8 cellular contexts compared by ENCODE assay signal in the genomic region with DNA sequence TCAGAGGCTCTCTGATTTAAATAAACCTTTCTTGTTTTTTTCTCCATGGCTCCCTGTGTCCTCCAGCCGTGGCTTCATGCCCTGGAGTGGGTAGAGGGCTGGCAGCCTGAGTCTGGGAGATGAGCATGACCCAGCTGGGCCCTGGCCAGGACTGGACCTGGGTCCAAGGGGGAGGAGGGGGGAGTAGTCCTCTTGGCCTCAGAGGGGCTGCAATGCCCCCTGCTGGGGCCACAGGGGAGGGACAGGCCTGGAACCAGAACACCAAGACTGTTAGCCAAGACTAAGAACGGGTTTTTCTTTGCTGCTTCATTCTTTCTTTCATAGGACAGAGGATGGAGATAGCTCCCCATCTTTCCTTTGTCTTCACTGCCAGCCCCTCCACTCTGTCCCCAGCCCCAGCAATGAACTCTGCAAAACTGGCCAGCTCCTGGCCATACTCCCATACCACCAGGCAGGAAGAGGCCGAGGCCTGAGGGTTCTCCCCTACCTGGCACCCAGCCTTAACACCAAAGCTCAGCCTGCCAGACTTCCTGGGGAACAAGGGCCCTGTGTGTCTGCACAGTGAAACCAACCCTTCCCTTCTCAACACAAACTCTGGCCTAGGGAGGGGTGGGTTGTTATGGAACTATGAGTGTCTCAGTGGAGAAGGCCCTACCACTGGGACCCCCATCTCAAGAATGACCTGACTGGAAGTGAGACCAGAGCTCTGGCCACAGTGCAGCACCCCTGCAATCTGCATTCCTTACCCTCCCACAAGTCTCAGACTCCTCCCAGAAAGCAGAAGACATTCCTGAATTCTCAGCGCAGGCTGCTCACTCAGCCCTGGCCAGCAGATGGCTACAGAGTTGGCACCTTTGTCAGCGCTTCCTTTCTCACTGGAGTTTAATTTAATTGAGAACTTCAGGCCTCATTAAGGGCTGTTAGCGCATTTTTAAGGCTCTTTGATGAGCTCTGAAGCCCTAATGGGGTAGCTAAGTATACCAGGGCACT. TPM values are rescaled to one million over a fixed set of nuclear protein-coding genes. Genes with fewer than 3 reads are reported as not detected.
DNase-seq lines count a peak whose midpoint lies in the region; ATAC-seq and TF ChIP-seq lines count a peak whose summit lies in the region.

No MANE protein-coding gene starts in this region.

- intact Hi-C loops in HCT116 (cut with micrococcal nuclease): loop anchor here (1.0 kb wide), 2 partner anchors 62 to 138 kb away; no protein-coding TSS in a partner anchor

- H4K20me1 ChIP-seq in HCT116 (ENCODE audit: insufficient read depth): no peaks in the 10 kb centered on the region
- H4K20me1 ChIP-seq in SU-DHL-6 (ENCODE audit: low read depth, low read length): no peaks in the 10 kb centered on the region

- H3K4me3 ChIP-seq in BJ (ENCODE audit: low read depth, low read length): no peak overlapping the region
- H3K4me3 ChIP-seq in HCT116 (replicated peaks in 1 of 2; ENCODE audit: low read depth in 1 of 2, low read length in 2 of 2): no peak overlapping the region
- H3K4me3 ChIP-seq in SU-DHL-6 (ENCODE audit: insufficient read depth, low read length, poor library complexity, severe bottlenecking): no peak overlapping the region

- POLR2A ChIA-PET in BJ (lab: Charles Lee): interaction anchor here (1.0 kb wide), 1 partner anchor 13 kb away, joined by 8 read pairs; the partner anchor contains the start of gene HSP90AB1
- POLR2A ChIA-PET in HCT116 (lab: Charles Lee): interaction anchor here (1.4 to 2.5 kb wide), 2 partner anchors 11 to 12 kb away, joined by 7 to 20 read pairs; partner anchors contain the start of genes HSP90AB1 and SLC29A1

- RAD21 ChIA-PET in HCT116 (lab: Charles Lee; ENCODE audit: low non-redundant PET in 1 of 2, low total read pairs in 2 of 2, uncharacterized antibody in 2 of 2, unreplicated experiment in 2 of 2): no interaction called here

- no peaks in the 10 kb centered on the region for H3K27me3 Mint-ChIP-seq in neural crest cell (ENCODE audit: low read depth)
- no peaks in the 10 kb centered on the region for H3K27me3 Mint-ChIP-seq in activated T-cell treated with anti-CD3 and anti-CD28 coated beads, Interleukin-2, amount 50 U/mL, for 4 hours (ENCODE audit: low read depth)

- peak; percentile 76 for TF ChIP-seq RAD21 in HCT116 (IDR thresholded peaks at IDR 0.05; ENCODE audit: low read depth)

- TF ChIP-seq CTCF in BJ (IDR thresholded peaks at IDR 0.05; ENCODE audit: insufficient read depth, low read depth, low read length) (peak; percentile 86), HCT116 (IDR thresholded peaks at IDR 0.05 in 2 of 3, conservative IDR thresholded peaks at IDR 0.05 in 1 of 3; ENCODE audit: borderline replicate concordance in 1 of 3, insufficient read depth in 1 of 3, low read depth in 2 of 3, low read length in 2 of 3) (peak; percentile 68 to 82 (median 77)), SU-DHL-6 (IDR thresholded peaks at IDR 0.05; ENCODE audit: insufficient read depth, low read length, poor library complexity, severe bottlenecking) (peak; percentile 96), neural crest cell (conservative IDR thresholded peaks at IDR 0.05) (peak; percentile 74)

- H3K9me3 ChIP-seq in HCT116 (ENCODE audit: control insufficient read depth in 1 of 2, insufficient read depth in 1 of 2, low read depth in 1 of 2, low read length in 2 of 2) (no peaks in the 10 kb centered on the region), SU-DHL-6 (ENCODE audit: insufficient read depth, low read length) (no peaks in the 10 kb centered on the region)

- H3K9me3 Mint-ChIP-seq in neural crest cell: no peaks in the 10 kb centered on the region
- no peaks in the 10 kb centered on the region for H3K9me3 Mint-ChIP-seq in activated T-cell treated with anti-CD3 and anti-CD28 coated beads, Interleukin-2, amount 50 U/mL, for 4 hours

- no peak overlapping the region for H2AFZ ChIP-seq in HCT116 (ENCODE audit: low read depth, low read length, poor library complexity, severe bottlenecking)
- no peak overlapping the region for H2AFZ ChIP-seq in SU-DHL-6 (ENCODE audit: low read depth, low read length, severe bottlenecking)

- H3F3A ChIP-seq in SU-DHL-6 (ENCODE audit: insufficient read depth): peaks cover 4% of the 10 kb centered on the region

- no peak for TF ChIP-seq POLR2A in HCT116 (IDR thresholded peaks at IDR 0.05; ENCODE audit: borderline replicate concordance, extremely low read depth, insufficient read depth, insufficient read length)

- H3K27ac Mint-ChIP-seq in neural crest cell (ENCODE audit: unreplicated experiment): no peak overlapping the region

- no TSS peak for BruUV-seq in HCT116 (replicated peaks; lab: Mats Ljungman, UMichigan)

- H3K9ac ChIP-seq in HCT116 (ENCODE audit: low read length) (no peak overlapping the region), SU-DHL-6 (ENCODE audit: low read length) (no peak overlapping the region)

- CTCF ChIA-PET in BJ (lab: Yijun Ruan, JAX): interaction anchor here (0.6 to 6.8 kb wide), 31 partner anchors 8 to 138 kb away, joined by 3 to 89 read pairs (median 5); partner anchors contain the start of genes HSP90AB1, MYMX, SLC29A1 and SLC35B2
- CTCF ChIA-PET in HCT116 (lab: Charles Lee): interaction anchor here (0.7 to 2.6 kb wide), 9 partner anchors 8 to 137 kb away, joined by 3 to 22 read pairs (median 7); partner anchors contain the start of genes HSP90AB1 and SLC29A1

- no peak for DNase-seq in BJ (ENCODE audit: low read depth)
- DNase-seq in HCT116 (ENCODE audit: low read depth, low spot score): no peak
- DNase-seq in fibroblast of peridontal ligament (ENCODE audit: extremely low read depth): peak; percentile 77
- DNase-seq in neural crest cell (ENCODE audit: low read depth, low spot score): no peak
- DNase-seq in activated T-cell treated with anti-CD3 and anti-CD28 coated beads, Interleukin-2, amount 50 U/mL, for 4 hours: no peak
- no peak for DNase-seq in stimulated activated CD4-positive, alpha-beta T cell treated with anti-CD3 and anti-CD28 coated beads, Interleukin-2, amount 100 ng/mL, for 48 hours
- DNase-seq in GDM1 (lab: John Stamatoyannopoulos, UW): no peak

- H3K9me2 ChIP-seq in HCT116 (ENCODE audit: insufficient read depth): no peaks in the 10 kb centered on the region
- H3K9me2 ChIP-seq in SU-DHL-6 (replicated peaks; ENCODE audit: insufficient read depth, low read length): no peaks in the 10 kb centered on the region

- peak overlapping the region; percentile 35; the same call in 1 of the 2 replicates for H3K4me2 ChIP-seq in HCT116 (ENCODE audit: low read length)
- no peak overlapping the region for H3K4me2 ChIP-seq in SU-DHL-6 (ENCODE audit: low read depth, low read length, poor library complexity, severe bottlenecking)

- H3K27ac ChIP-seq in HCT116 (ENCODE audit: low read depth, low read length): peak overlapping the region; percentile 41
- H3K27ac ChIP-seq in SU-DHL-6 (ENCODE audit: low read depth, low read length): no peak overlapping the region

- H3K36me3 Mint-ChIP-seq in neural crest cell (ENCODE audit: low read depth): no peaks in the 10 kb centered on the region
- peaks cover 23% of the 10 kb centered on the region for H3K36me3 Mint-ChIP-seq in activated T-cell treated with anti-CD3 and anti-CD28 coated beads, Interleukin-2, amount 50 U/mL, for 4 hours (ENCODE audit: insufficient read depth)

- H3K36me3 ChIP-seq in BJ (ENCODE audit: control insufficient read depth, insufficient read depth, low read length) (no peaks in the 10 kb centered on the region; the same call in 1 of the 2 replicates), HCT116 (ENCODE audit: control insufficient read depth in 1 of 2, insufficient read depth in 2 of 2, low read length in 2 of 2) (peaks cover 17 to 48% of the 10 kb centered on the region in 2 experiments; a peak in 3 of 4 replicates), SU-DHL-6 (ENCODE audit: low read length) (no peaks in the 10 kb centered on the region)

- peak; percentile 53 for ATAC-seq in HCT116
- no peak for ATAC-seq in activated T-cell treated with anti-CD3 and anti-CD28 coated beads, Interleukin-2, amount 50 U/mL, for 4 hours

- H3K4me1 ChIP-seq in HCT116 (ENCODE audit: control insufficient read depth in 1 of 2, insufficient read depth in 2 of 2, low read length in 2 of 2): peaks cover 29 to 42% of the 10 kb centered on the region in 2 experiments

- no peaks in the 10 kb centered on the region for H3K79me2 ChIP-seq in HCT116 (ENCODE audit: insufficient read depth, low read length)
- no peaks in the 10 kb centered on the region for H3K79me2 ChIP-seq in SU-DHL-6 (ENCODE audit: insufficient read depth, low read length)

- H3K4me3 Mint-ChIP-seq in neural crest cell: no peak overlapping the region
- H3K4me3 Mint-ChIP-seq in activated T-cell treated with anti-CD3 and anti-CD28 coated beads, Interleukin-2, amount 50 U/mL, for 4 hours: no peak overlapping the region

- H3K4me1 Mint-ChIP-seq in neural crest cell: peaks cover 36% of the 10 kb centered on the region
- H3K4me1 Mint-ChIP-seq in activated T-cell treated with anti-CD3 and anti-CD28 coated beads, Interleukin-2, amount 50 U/mL, for 4 hours (ENCODE audit: low read depth): peaks cover 20% of the 10 kb centered on the region

- H3K27me3 ChIP-seq in BJ (ENCODE audit: control insufficient read depth, insufficient read depth, low read length): no peaks in the 10 kb centered on the region
- no peaks in the 10 kb centered on the region for H3K27me3 ChIP-seq in HCT116 (ENCODE audit: insufficient read depth, low read length)
- H3K27me3 ChIP-seq in SU-DHL-6 (ENCODE audit: low read length): no peaks in the 10 kb centered on the region

RNA-seq across cellular contexts. Expression of gene SLC29A1, which starts 11.0 kb away (rescaled TPM):
- polyA plus RNA-seq in BJ (2011; rRNA removed): 25.7 and 34.1 TPM in 2 replicates
- 18.4 and 32.0 TPM in 2 replicates for polyA minus RNA-seq in BJ (2011; rRNA and poly(A)+ RNA removed)
- total RNA-seq in HCT116 (2021; ENCODE audit: unreplicated experiment) (67.6 TPM), neural crest cell (54.8 and 55.0 TPM in 2 replicates)
- 60.2 and 73.6 TPM in 2 replicates for polyA plus RNA-seq in HCT116 (2012)
- total RNA-seq in activated T-cell treated with anti-CD3 and anti-CD28 coated beads, Interleukin-2, amount 50 U/mL, for 4 hours: 100 to 1,000 TPM; 165 to 199 (median 181) TPM

RNA-seq across cellular contexts. Expression of gene HSP90AB1, which starts 12.5 kb away (rescaled TPM):
- polyA plus RNA-seq in BJ (2011; rRNA removed): 578 and 615 TPM in 2 replicates
- polyA minus RNA-seq in BJ (2011; rRNA and poly(A)+ RNA removed): 293 and 453 TPM in 2 replicates
- total RNA-seq in HCT116 (2021; ENCODE audit: unreplicated experiment) (2,554 TPM), neural crest cell (1,508 and 1,541 TPM in 2 replicates)
- 1,463 and 1,823 TPM in 2 replicates for polyA plus RNA-seq in HCT116 (2012)
- 1,000 to 10,000 TPM; 3,050 to 3,190 (median 3,088) TPM for total RNA-seq in activated T-cell treated with anti-CD3 and anti-CD28 coated beads, Interleukin-2, amount 50 U/mL, for 4 hours

RNA-seq across cellular contexts. Expression of gene MYMX, which starts 17.7 kb away (rescaled TPM):
- polyA plus RNA-seq in BJ (2011; rRNA removed): not detected in 2 replicates
- polyA minus RNA-seq in BJ (2011; rRNA and poly(A)+ RNA removed): not detected in 2 replicates
- total RNA-seq in HCT116 (2021; ENCODE audit: unreplicated experiment) (not detected), neural crest cell (not detected in 2 replicates)
- 0.13 TPM in 1 of 2 replicates, not detected in the other for polyA plus RNA-seq in HCT116 (2012)
- total RNA-seq in activated T-cell treated with anti-CD3 and anti-CD28 coated beads, Interleukin-2, amount 50 U/mL, for 4 hours: not detected

RNA-seq across cellular contexts. Expression of gene SLC35B2, which starts 22.9 kb away (rescaled TPM):
- 104 and 145 TPM in 2 replicates for polyA plus RNA-seq in BJ (2011; rRNA removed)
- polyA minus RNA-seq in BJ (2011; rRNA and poly(A)+ RNA removed): 36.7 and 58.8 TPM in 2 replicates
- total RNA-seq in HCT116 (2021; ENCODE audit: unreplicated experiment): 50.5 TPM
- 35.2 and 47.5 TPM in 2 replicates for polyA plus RNA-seq in HCT116 (2012)
- total RNA-seq in neural crest cell: 70.5 and 77.7 TPM in 2 replicates
- total RNA-seq in activated T-cell treated with anti-CD3 and anti-CD28 coated beads, Interleukin-2, amount 50 U/mL, for 4 hours: 10 to 100 TPM; 35.0 to 42.5 (median 40.8) TPM

RNA-seq across cellular contexts. Expression of gene NFKBIE, which starts 31.0 kb away (rescaled TPM):
- 6.2 and 8.0 TPM in 2 replicates for polyA plus RNA-seq in BJ (2011; rRNA removed)
- polyA minus RNA-seq in BJ (2011; rRNA and poly(A)+ RNA removed): 2.7 and 4.6 TPM in 2 replicates
- total RNA-seq in HCT116 (2021; ENCODE audit: unreplicated experiment) (7.6 TPM), neural crest cell (16.1 and 20.2 TPM in 2 replicates)
- 6.2 and 8.2 TPM in 2 replicates for polyA plus RNA-seq in HCT116 (2012)
- total RNA-seq in activated T-cell treated with anti-CD3 and anti-CD28 coated beads, Interleukin-2, amount 50 U/mL, for 4 hours: 10 to 100 TPM; 30.0 to 36.4 (median 33.1) TPM
